In the genomic region with DNA sequence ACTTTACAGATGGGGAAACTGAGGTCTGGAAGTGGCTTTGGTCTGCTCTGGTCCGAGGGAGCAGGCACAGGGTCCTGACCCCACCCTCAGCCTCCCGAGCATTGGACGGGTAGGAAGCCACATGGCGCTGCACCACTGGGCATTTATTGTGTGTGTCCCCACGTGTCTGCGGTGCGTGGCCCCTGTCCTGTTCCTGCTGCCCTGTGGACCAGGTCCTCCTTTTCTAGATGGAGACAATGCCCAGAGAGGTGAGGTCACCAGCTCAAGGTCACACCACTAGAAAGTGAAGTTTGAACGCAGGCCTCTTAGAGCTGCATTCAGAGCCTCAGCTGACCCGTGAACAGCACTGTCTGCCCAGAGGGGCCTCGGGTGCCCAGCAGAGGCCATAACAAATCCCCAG, we compare ENCODE assay signal across 1 cellular context.
TF ChIP-seq lines count a peak whose summit lies in the region.

No MANE protein-coding gene starts in this region.

TF ChIP-seq in HepG2, 621 proteins besides CTCF, POLR2A, EP300 and RAD21 (continued from another document):
- TF ChIP-seq, protein P1, sequence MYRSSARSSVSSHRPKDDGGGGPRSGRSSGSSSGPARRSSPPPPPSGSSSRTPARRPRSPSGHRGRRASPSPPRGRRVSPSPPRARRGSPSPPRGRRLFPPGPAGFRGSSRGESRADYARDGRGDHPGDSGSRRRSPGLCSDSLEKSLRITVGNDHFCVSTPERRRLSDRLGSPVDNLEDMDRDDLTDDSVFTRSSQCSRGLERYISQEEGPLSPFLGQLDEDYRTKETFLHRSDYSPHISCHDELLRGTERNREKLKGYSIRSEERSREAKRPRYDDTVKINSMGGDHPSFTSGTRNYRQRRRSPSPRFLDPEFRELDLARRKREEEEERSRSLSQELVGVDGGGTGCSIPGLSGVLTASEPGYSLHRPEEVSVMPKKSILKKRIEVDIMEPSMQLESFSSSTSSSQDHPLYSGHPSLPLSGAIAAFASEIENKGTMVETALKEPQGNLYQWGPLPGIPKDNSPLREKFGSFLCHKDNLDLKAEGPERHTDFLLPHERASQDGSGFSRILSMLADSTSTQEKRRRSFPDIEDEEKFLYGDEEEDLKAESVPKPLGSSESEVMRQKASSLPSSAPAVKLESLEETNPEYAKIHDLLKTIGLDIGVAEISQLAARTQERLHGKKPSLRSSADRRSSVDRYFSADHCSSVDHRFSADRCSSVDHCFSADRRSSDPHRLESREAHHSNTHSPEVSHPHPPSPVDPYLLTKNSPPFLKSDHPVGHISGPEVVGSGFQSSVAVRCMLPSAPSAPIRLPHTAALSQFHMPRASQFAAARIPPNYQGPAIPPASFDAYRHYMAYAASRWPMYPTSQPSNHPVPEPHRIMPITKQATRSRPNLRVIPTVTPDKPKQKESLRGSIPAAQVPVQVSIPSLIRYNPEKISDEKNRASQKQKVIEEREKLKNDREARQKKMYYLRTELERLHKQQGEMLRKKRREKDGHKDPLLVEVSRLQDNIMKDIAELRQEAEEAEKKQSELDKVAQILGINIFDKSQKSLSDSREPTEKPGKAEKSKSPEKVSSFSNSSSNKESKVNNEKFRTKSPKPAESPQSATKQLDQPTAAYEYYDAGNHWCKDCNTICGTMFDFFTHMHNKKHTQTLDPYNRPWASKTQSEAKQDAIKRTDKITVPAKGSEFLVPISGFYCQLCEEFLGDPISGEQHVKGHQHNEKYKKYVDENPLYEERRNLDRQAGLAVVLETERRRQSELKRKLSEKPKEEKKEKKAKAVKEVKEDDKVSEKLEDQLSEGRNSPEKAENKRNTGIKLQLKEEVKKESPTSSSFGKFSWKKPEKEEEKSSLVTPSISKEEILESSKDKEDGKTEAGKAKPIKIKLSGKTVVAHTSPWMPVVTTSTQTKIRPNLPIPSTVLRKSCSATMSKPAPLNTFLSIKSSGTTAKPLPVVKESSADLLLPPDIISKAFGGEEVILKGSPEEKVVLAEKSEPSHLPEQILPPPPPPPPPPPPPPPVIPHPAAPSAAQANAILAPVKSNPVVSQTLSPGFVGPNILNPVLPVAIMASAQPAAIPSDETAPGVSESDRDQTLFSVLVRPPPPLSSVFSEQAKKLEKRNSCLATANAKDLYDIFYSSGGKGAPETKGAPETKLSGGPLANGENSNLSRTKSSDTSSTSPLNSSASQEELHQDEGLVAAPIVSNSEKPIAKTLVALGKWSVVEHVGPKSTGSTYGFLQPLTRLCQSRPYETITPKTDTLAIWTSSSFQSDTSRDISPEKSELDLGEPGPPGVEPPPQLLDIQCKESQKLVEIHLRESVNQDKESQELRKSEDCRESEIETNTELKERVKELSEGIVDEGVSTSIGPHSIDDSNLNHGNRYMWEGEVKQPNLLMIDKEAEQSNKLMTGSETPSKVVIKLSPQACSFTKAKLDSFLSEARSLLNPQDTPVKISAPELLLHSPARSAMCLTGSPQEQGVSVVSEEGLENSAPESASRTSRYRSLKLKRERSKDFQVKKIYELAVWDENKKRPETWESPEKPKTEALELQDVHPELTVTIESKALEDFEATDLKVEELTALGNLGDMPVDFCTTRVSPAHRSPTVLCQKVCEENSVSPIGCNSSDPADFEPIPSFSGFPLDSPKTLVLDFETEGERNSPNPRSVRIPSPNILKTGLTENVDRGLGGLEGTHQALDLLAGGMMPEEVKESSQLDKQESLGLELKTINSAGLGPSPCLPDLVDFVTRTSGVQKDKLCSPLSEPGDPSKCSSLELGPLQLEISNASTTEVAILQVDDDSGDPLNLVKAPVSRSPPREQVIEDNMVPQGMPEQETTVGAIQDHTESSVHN (CRISPR knock-in tag; IDR thresholded peaks at IDR 0.05): no peak
- TF ChIP-seq KLF12 (CRISPR knock-in tag; IDR thresholded peaks at IDR 0.05; ENCODE audit: borderline replicate concordance) (no peak), NONO (IDR thresholded peaks at IDR 0.05) (no peak), NONO (CRISPR knock-in tag; conservative IDR thresholded peaks at IDR 0.05) (0 out of 2 replicates have a peak, but pooled peaks have one; percentile 25), ZEB1 (IDR thresholded peaks at IDR 0.05; ENCODE audit: insufficient replicate concordance, low read depth) (no peak), PLRG1 (conservative IDR thresholded peaks at IDR 0.05) (no peak), TMF1 (CRISPR knock-in tag; IDR thresholded peaks at IDR 0.05; ENCODE audit: low read depth) (no peak), CAMTA2 (CRISPR knock-in tag; IDR thresholded peaks at IDR 0.05; ENCODE audit: borderline replicate concordance) (no peak)
- TF ChIP-seq, protein P2, sequence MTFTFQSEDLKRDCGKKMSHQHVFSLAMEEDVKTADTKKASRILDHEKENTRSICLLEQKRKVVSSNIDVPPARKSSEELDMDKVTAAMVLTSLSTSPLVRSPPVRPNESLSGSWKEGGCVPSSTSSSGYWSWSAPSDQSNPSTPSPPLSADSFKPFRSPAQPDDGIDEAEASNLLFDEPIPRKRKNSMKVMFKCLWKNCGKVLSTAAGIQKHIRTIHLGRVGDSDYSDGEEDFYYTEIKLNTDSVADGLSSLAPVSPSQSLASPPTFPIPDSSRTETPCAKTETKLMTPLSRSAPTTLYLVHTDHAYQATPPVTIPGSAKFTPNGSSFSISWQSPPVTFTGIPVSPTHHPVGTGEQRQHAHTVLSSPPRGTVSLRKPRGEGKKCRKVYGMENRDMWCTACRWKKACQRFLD (CRISPR knock-in tag; IDR thresholded peaks at IDR 0.05; ENCODE audit: borderline replicate concordance): no peak
